ENCODE assay signal across 9 cellular contexts in genomic region chr1:39539252-39539790, GRCh38. TPM values are rescaled to one million over a fixed set of nuclear protein-coding genes. Genes with fewer than 3 reads are reported as not detected.
DNase-seq lines count a peak whose midpoint lies in the region; ATAC-seq, FAIRE-seq and TF ChIP-seq lines count a peak whose summit lies in the region.
"Had no signal": no experiment of that assay in that cellular context is flagged by ENCODE, and none has a peak within 500 bp of the region (broad histone marks: within the 10 kb centered on the region; RNA-seq: fewer than 3 reads in every experiment).

No MANE protein-coding gene starts in this region.

- intact Hi-C loops in lower lobe of right lung (cut with DNase I): no loop called here

- FAIRE-seq in H54 (lab: Jason Lieb, UNC): peak; percentile 69

- H3K4me1 Mint-ChIP-seq in stimulated activated naive CD8-positive, alpha-beta T cell treated with anti-CD3 and anti-CD28 coated beads, Interleukin-15, amount 100 ng/mL, for 72 hours: peaks cover 7% of the 10 kb centered on the region

- DNase-seq in COLO829 (ENCODE audit: low spot score): peak; percentile 68
- DNase-seq in H54 (ENCODE audit: insufficient read length, low spot score): peak; percentile 91
- DNase-seq in NCI-H2227 (lab: John Stamatoyannopoulos, UW; ENCODE audit: unreplicated experiment): peak; percentile 78
- peak; percentile 75 for DNase-seq in WERI-Rb-1
- DNase-seq in ecto neural progenitor cell (ENCODE audit: low spot score): peak; percentile 79
- DNase-seq in lower lobe of right lung: peak; percentile 63
- peak; percentile 35 to 55 for DNase-seq in stimulated activated naive CD8-positive, alpha-beta T cell treated with anti-CD3 and anti-CD28 coated beads, Interleukin-15, amount 100 ng/mL, for 72 hours

- TF ChIP-seq CTCF in WERI-Rb-1 (IDR thresholded peaks at IDR 0.05; ENCODE audit: low read depth, low read length) (peak; percentile 81), lower lobe of right lung (IDR thresholded peaks at IDR 0.05) (peak; percentile 86)

- no peak for TF ChIP-seq POLR2A in H54 (IDR thresholded peaks at IDR 0.05; ENCODE audit: low read depth, low read length)

- no peak overlapping the region for H3K4me3 Mint-ChIP-seq in stimulated activated naive CD8-positive, alpha-beta T cell treated with anti-CD3 and anti-CD28 coated beads, Interleukin-15, amount 100 ng/mL, for 72 hours
- H3K4me3 Mint-ChIP-seq: T-helper 1 cell treated with Interleukin-12 subunit alpha and Interleukin-12 subunit beta and Interleukin-4 antibody, amounts not matched to agents 30 μg/mL and 1 μg/mL, for 36 hours had no signal

- H3K9me3 ChIP-seq in WERI-Rb-1 (ENCODE audit: severe bottlenecking) (no peaks in the 10 kb centered on the region), lower lobe of right lung (no peaks in the 10 kb centered on the region)

- H3K36me3 ChIP-seq in WERI-Rb-1 (no peaks in the 10 kb centered on the region), lower lobe of right lung (peaks cover 25% of the 10 kb centered on the region)

- ATAC-seq in lower lobe of right lung (peak; percentile 88 to 93), GM18520 (IDR thresholded peaks at IDR 0.05; ENCODE audit: unreplicated experiment) (no peak)
- ATAC-seq in stimulated activated naive CD8-positive, alpha-beta T cell treated with anti-CD3 and anti-CD28 coated beads, Interleukin-15, amount 100 ng/mL, for 72 hours: peak; percentile 89

- H3K4me3 ChIP-seq in WERI-Rb-1 (ENCODE audit: low read depth, low read length) (no peak overlapping the region), lower lobe of right lung (no peak overlapping the region)

- peaks cover 4% of the 10 kb centered on the region for H3K4me1 ChIP-seq in lower lobe of right lung

- H3K27me3 Mint-ChIP-seq in stimulated activated naive CD8-positive, alpha-beta T cell treated with anti-CD3 and anti-CD28 coated beads, Interleukin-15, amount 100 ng/mL, for 72 hours: no peaks in the 10 kb centered on the region

- H3K27ac Mint-ChIP-seq in stimulated activated naive CD8-positive, alpha-beta T cell treated with anti-CD3 and anti-CD28 coated beads, Interleukin-15, amount 100 ng/mL, for 72 hours: peak overlapping the region in 1 of 2 donors; percentile 68
- H3K27ac Mint-ChIP-seq: T-helper 1 cell treated with Interleukin-12 subunit alpha and Interleukin-12 subunit beta and Interleukin-4 antibody, amounts not matched to agents 30 μg/mL and 1 μg/mL, for 36 hours had no signal

- H3K27ac ChIP-seq in WERI-Rb-1: no peak overlapping the region
- H3K27ac ChIP-seq in lower lobe of right lung: no peak overlapping the region

- H3K9me3 Mint-ChIP-seq in stimulated activated naive CD8-positive, alpha-beta T cell treated with anti-CD3 and anti-CD28 coated beads, Interleukin-15, amount 100 ng/mL, for 72 hours: no peaks in the 10 kb centered on the region
- H3K9me3 Mint-ChIP-seq: T-helper 1 cell treated with Interleukin-12 subunit alpha and Interleukin-12 subunit beta and Interleukin-4 antibody, amounts not matched to agents 30 μg/mL and 1 μg/mL, for 36 hours had no signal

- no peaks in the 10 kb centered on the region for H3K27me3 ChIP-seq in WERI-Rb-1 (ENCODE audit: insufficient read depth, low read depth, severe bottlenecking)
- no peaks in the 10 kb centered on the region for H3K27me3 ChIP-seq in lower lobe of right lung (ENCODE audit: low read depth)

RNA-seq across cellular contexts. Expression of gene PABPC4, which starts 37.3 kb away (rescaled TPM):
- 203 TPM for total RNA-seq in lower lobe of right lung

RNA-seq across cellular contexts. Expression of gene BMP8A, which starts 47.9 kb away (rescaled TPM):
- total RNA-seq in lower lobe of right lung: not detected
